ENCODE assay signal across 3 cellular contexts in the genomic region with DNA sequence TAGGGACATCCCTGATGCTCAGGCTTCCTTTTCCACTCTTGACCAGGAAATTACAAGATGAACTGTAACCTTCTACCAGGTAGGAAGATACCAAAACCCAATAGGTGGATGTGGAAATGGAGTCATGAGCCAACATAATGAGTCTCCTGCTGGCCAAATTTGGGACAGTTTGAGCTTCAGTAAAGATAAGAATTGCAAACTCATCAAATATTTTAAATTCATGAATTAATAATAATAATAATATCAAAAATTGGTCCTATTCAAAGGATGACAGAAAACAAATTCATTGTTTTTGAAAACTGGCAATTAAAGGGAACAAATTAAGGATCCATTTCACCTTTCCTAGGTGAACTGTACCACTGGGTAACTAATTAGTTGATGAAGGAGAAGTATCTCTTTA.
TF ChIP-seq lines count a peak whose summit lies in the region.

No MANE protein-coding gene starts in this region.

TF ChIP-seq in A549, 52 proteins besides CTCF, POLR2A, EP300 and RAD21:
- TF ChIP-seq MAFK (IDR thresholded peaks at IDR 0.05; ENCODE audit: partially characterized antibody) = peak; percentile 72
- no peak for TF ChIP-seq RNF2 (IDR thresholded peaks at IDR 0.05; ENCODE audit: borderline replicate concordance, low read depth)

TF ChIP-seq in IMR-90, 13 proteins besides CTCF, POLR2A, EP300 and RAD21:
- no peak for TF ChIP-seq CHD1 (IDR thresholded peaks at IDR 0.05; ENCODE audit: low read depth, low read length)
- TF ChIP-seq MAFK (IDR thresholded peaks at IDR 0.05; ENCODE audit: low read depth, low read length) = peak; percentile 74
- no peak for TF ChIP-seq FOS (IDR thresholded peaks at IDR 0.05; ENCODE audit: low read depth, low read length)
- no peak for TF ChIP-seq SMC3 (IDR thresholded peaks at IDR 0.05; ENCODE audit: low read depth, low read length)
- TF ChIP-seq BHLHE40 (IDR thresholded peaks at IDR 0.05; ENCODE audit: low read depth, low read length) = no peak
- TF ChIP-seq RCOR1 (IDR thresholded peaks at IDR 0.05; ENCODE audit: insufficient replicate concordance, low read length) = no peak
- no peak for TF ChIP-seq RFX5 (IDR thresholded peaks at IDR 0.05; ENCODE audit: low read depth, low read length)
- no peak for TF ChIP-seq NFE2L2 (IDR thresholded peaks at IDR 0.05; ENCODE audit: low read depth, low read length)

TF ChIP-seq in K562, 482 proteins besides CTCF, POLR2A, EP300 and RAD21:
- TF ChIP-seq MAFF (IDR thresholded peaks at IDR 0.05; ENCODE audit: low read length) (peak; percentile 64), MAFG (tag; conservative IDR thresholded peaks at IDR 0.05) (peak; percentile 44), MAFK (IDR thresholded peaks at IDR 0.05; ENCODE audit: low read length) (peak; percentile 33; the same call in 1 of the 2 replicates), ZNF445 (CRISPR knock-in tag; IDR thresholded peaks at IDR 0.05; ENCODE audit: low read depth) (no peak), C11orf30 (IDR thresholded peaks at IDR 0.05; ENCODE audit: low read depth) (peak; percentile 45; the same call in 1 of the 2 replicates), ZNF316 (IDR thresholded peaks at IDR 0.05) (peak; percentile 69)
- TF ChIP-seq, protein P1, sequence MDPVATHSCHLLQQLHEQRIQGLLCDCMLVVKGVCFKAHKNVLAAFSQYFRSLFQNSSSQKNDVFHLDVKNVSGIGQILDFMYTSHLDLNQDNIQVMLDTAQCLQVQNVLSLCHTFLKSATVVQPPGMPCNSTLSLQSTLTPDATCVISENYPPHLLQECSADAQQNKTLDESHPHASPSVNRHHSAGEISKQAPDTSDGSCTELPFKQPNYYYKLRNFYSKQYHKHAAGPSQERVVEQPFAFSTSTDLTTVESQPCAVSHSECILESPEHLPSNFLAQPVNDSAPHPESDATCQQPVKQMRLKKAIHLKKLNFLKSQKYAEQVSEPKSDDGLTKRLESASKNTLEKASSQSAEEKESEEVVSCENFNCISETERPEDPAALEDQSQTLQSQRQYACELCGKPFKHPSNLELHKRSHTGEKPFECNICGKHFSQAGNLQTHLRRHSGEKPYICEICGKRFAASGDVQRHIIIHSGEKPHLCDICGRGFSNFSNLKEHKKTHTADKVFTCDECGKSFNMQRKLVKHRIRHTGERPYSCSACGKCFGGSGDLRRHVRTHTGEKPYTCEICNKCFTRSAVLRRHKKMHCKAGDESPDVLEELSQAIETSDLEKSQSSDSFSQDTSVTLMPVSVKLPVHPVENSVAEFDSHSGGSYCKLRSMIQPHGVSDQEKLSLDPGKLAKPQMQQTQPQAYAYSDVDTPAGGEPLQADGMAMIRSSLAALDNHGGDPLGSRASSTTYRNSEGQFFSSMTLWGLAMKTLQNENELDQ (CRISPR knock-in tag; IDR thresholded peaks at IDR 0.05; ENCODE audit: borderline replicate concordance) = no peak
